In genomic region chr1:201255470-201256362, GRCh38 we compare ENCODE assay signal across 22 cellular contexts. TPM values are rescaled to one million over a fixed set of nuclear protein-coding genes. Genes with fewer than 3 reads are reported as not detected.
"Had no signal": no experiment of that assay in that cellular context is flagged by ENCODE, and none has a peak within 500 bp of the region (broad histone marks: within the 10 kb centered on the region; RNA-seq: fewer than 3 reads in every experiment).

No MANE protein-coding gene starts in this region.

- H3K27ac Mint-ChIP-seq: activated CD4-positive, alpha-beta memory T cell treated with anti-CD3 and anti-CD28 coated beads, Interleukin-2, amount 10 ng/mL, durations not matched to agents 7 days and 5 days; activated naive CD8-positive, alpha-beta T cell; endodermal cell; naive thymus-derived CD4-positive, alpha-beta T cell; neural progenitor cell; T-helper 1 cell treated with Interleukin-12 subunit alpha and Interleukin-12 subunit beta and Interleukin-4 antibody, amounts not matched to agents 30 μg/mL and 1 μg/mL, for 36 hours had no signal

- H3K4me1 Mint-ChIP-seq: central memory CD8-positive, alpha-beta T cell had no signal

- H3K36me3 Mint-ChIP-seq: activated naive CD8-positive, alpha-beta T cell; neural progenitor cell had no signal

- H3K4me3 Mint-ChIP-seq: activated CD4-positive, alpha-beta memory T cell treated with anti-CD3 and anti-CD28 coated beads, Interleukin-2, amount 10 ng/mL, durations not matched to agents 7 days and 5 days; activated naive CD8-positive, alpha-beta T cell; central memory CD8-positive, alpha-beta T cell; endodermal cell; naive thymus-derived CD4-positive, alpha-beta T cell; neural progenitor cell; T-helper 1 cell treated with Interleukin-12 subunit alpha and Interleukin-12 subunit beta and Interleukin-4 antibody, amounts not matched to agents 30 μg/mL and 1 μg/mL, for 36 hours had no signal

- H3K9me3 Mint-ChIP-seq: activated CD4-positive, alpha-beta memory T cell treated with anti-CD3 and anti-CD28 coated beads, Interleukin-2, amount 10 ng/mL, durations not matched to agents 7 days and 5 days; central memory CD8-positive, alpha-beta T cell; endodermal cell; neural progenitor cell; T-helper 1 cell treated with Interleukin-12 subunit alpha and Interleukin-12 subunit beta and Interleukin-4 antibody, amounts not matched to agents 30 μg/mL and 1 μg/mL, for 36 hours had no signal

- DNase-seq: activated CD4-positive, alpha-beta memory T cell treated with anti-CD3 and anti-CD28 coated beads, Interleukin-2, amount 10 ng/mL, durations not matched to agents 7 days and 5 days; activated CD4-positive, alpha-beta T cell treated with anti-CD3 and anti-CD28 coated beads for 48 hours; activated CD4-positive, CD25-positive, alpha-beta regulatory T cell; activated T-cell treated with anti-CD3 and anti-CD28 coated beads, Interleukin-2, amount 50 U/mL, for 1 hour; colonic mucosa; dorsolateral prefrontal cortex; hypothalamus; lower lobe of right lung; mesendoderm; naive thymus-derived CD4-positive, alpha-beta T cell; ovary; psoas muscle; stimulated activated CD4-positive, alpha-beta T cell treated with anti-CD3 and anti-CD28 coated beads, Interleukin-4, amount 100 ng/mL, for 24 hours; stimulated activated naive CD4-positive, alpha-beta T cell treated with Interleukin-2 at 50 U/mL for 16 hours; T1000; upper lobe of left lung had no signal

- ATAC-seq: gastroesophageal sphincter; naive thymus-derived CD4-positive, alpha-beta T cell had no signal

RNA-seq across cellular contexts. Expression of gene PKP1, which starts 27.6 kb away (rescaled TPM):
- total RNA-seq: activated CD4-positive, alpha-beta memory T cell treated with anti-CD3 and anti-CD28 coated beads, Interleukin-2, amount 10 ng/mL, durations not matched to agents 7 days and 5 days; naive thymus-derived CD4-positive, alpha-beta T cell had no signal
